In genomic region chr15:95284933-95285401, GRCh38 we compare ENCODE assay signal across 9 cellular contexts.
A peak's percentile ranks its signal among the peaks of the same experiment; 100 is the strongest.
DNase-seq lines count a peak whose midpoint lies in the region; ATAC-seq and TF ChIP-seq lines count a peak whose summit lies in the region.
"Had no signal": no experiment of that assay in that cellular context is flagged by ENCODE, and none has a peak within 500 bp of the region (broad histone marks: within the 10 kb centered on the region; RNA-seq: fewer than 3 reads in every experiment).

No MANE protein-coding gene starts in this region.

- peak overlapping the region; percentile 4 for H3K4me3 Mint-ChIP-seq in type B pancreatic cell

- H3K9me3 ChIP-seq in cardiac muscle cell (ENCODE audit: low read depth) (no peaks in the 10 kb centered on the region), SK-N-MC (ENCODE audit: low read depth, low read length) (no peaks in the 10 kb centered on the region)

- DNase-seq in cardiac muscle cell (ENCODE audit: low read depth in 1 of 2, low spot score in 1 of 2) (peak; percentile 38 to 86), Right ventricle myocardium inferior (ENCODE audit: missing footprints) (no peak), SK-N-MC (ENCODE audit: low read depth, low spot score) (no peak), fibroblast of pulmonary artery (ENCODE audit: low read depth) (peak; percentile 87), type B pancreatic cell (ENCODE audit: extremely low spot score, unreplicated experiment) (no peak)
- DNase-seq in effector CD4-positive, alpha-beta T cell = no peak
- DNase-seq: Calu3 had no signal

- peak overlapping the region; percentile 2 for H3K27ac Mint-ChIP-seq in type B pancreatic cell

- H3K36me3 Mint-ChIP-seq in type B pancreatic cell = no peaks in the 10 kb centered on the region

- no peak overlapping the region for H3K27ac ChIP-seq in cardiac muscle cell
- peak overlapping the region; percentile 77 for H3K27ac ChIP-seq in SK-N-MC

- H3K36me3 ChIP-seq in cardiac muscle cell = no peaks in the 10 kb centered on the region
- H3K36me3 ChIP-seq in SK-N-MC (ENCODE audit: insufficient read depth, low read length) = no peaks in the 10 kb centered on the region

- peaks cover 44% of the 10 kb centered on the region for H3K4me1 Mint-ChIP-seq in type B pancreatic cell (ENCODE audit: unreplicated experiment)

- peak overlapping the region; percentile 15 for H3K9ac ChIP-seq in SK-N-MC (ENCODE audit: insufficient read length)

- H3K27me3 Mint-ChIP-seq in type B pancreatic cell = peaks cover 3% of the 10 kb centered on the region

- H3K9me3 Mint-ChIP-seq in type B pancreatic cell = no peaks in the 10 kb centered on the region

- no peaks in the 10 kb centered on the region for H3K27me3 ChIP-seq in cardiac muscle cell

- no peak for ATAC-seq in Right ventricle myocardium inferior
- no peak for ATAC-seq in GM21619 (IDR thresholded peaks at IDR 0.05; ENCODE audit: unreplicated experiment)
- ATAC-seq in GM21825 (IDR thresholded peaks at IDR 0.05; ENCODE audit: unreplicated experiment) = no peak

- intact Hi-C loops in Right ventricle myocardium inferior (cut with DNase I) = loop anchor here (5.0 kb wide), 1 partner anchor 317 kb away; no protein-coding TSS in a partner anchor

- TF ChIP-seq CTCF in cardiac muscle cell (IDR thresholded peaks at IDR 0.05; ENCODE audit: low read depth, low read length) (peak; percentile 44), fibroblast of pulmonary artery (IDR thresholded peaks at IDR 0.05; ENCODE audit: low read length, missing control alignments) (peak; percentile 43), type B pancreatic cell (conservative IDR thresholded peaks at IDR 0.05) (peak; percentile 65)

- peaks cover 14% of the 10 kb centered on the region for H3K4me1 ChIP-seq in cardiac muscle cell (ENCODE audit: low read depth)

- H3K4me3 ChIP-seq in cardiac muscle cell = no peak overlapping the region
- H3K4me3 ChIP-seq in SK-N-MC = peak overlapping the region; percentile 62
- no peak overlapping the region for H3K4me3 ChIP-seq in fibroblast of pulmonary artery (replicated peaks; ENCODE audit: low read depth, low read length)

Comparison
In these comparisons a context has a peak if more than half of its experiments do, and no peak if none do; other contexts are left out.
1. DNase-seq: peak in cardiac muscle cell (2 of 2) and fibroblast of pulmonary artery (single experiment); none in Right ventricle myocardium inferior (single experiment), SK-N-MC (single experiment), type B pancreatic cell (single experiment) and effector CD4-positive, alpha-beta T cell (single experiment).
2. Peak in every context shown above with its lines, with median percentiles within 50 percentile points of each other: CTCF ChIP-seq.